ENCODE assay signal across 33 cellular contexts in genomic region chr14:90616881-90617280, GRCh38.
DNase-seq lines count a peak whose midpoint lies in the region; ATAC-seq and TF ChIP-seq lines count a peak whose summit lies in the region.
"Had no signal": no experiment of that assay in that cellular context is flagged by ENCODE, and none has a peak within 500 bp of the region (broad histone marks: within the 10 kb centered on the region; RNA-seq: fewer than 3 reads in every experiment).

No MANE protein-coding gene starts in this region.

- H3K4me1 Mint-ChIP-seq in WTC11 = peaks cover 25% of the 10 kb centered on the region
- H3K4me1 Mint-ChIP-seq: activated naive CD4-positive, alpha-beta T cell treated with anti-CD3 and anti-CD28 coated beads, Interleukin-2, amount 50 U/mL, for 24 hours; stimulated activated naive B cell treated with anti-CD40 and anti-IgM and Interleukin-4, amounts not matched to agents 10 μg/mL and 1 μg/mL and 100 μg/mL, for 72 hours had no signal

- H2BK120ac ChIP-seq in trophoblast cell (ENCODE audit: insufficient read depth, low read length, poor library complexity) = no peak overlapping the region

- H4K8ac ChIP-seq in trophoblast cell (ENCODE audit: low read depth, low read length) = no peak overlapping the region

- H3K23ac ChIP-seq in trophoblast cell (ENCODE audit: low read length) = no peak overlapping the region

- H3K79me1 ChIP-seq in trophoblast cell (ENCODE audit: low read length) = peaks cover 3% of the 10 kb centered on the region

- H3K9me3 ChIP-seq in HUES64 (ENCODE audit: insufficient read depth, low read depth, low read length) = no peaks in the 10 kb centered on the region
- no peaks in the 10 kb centered on the region for H3K9me3 ChIP-seq in trophoblast cell (ENCODE audit: insufficient read depth, low read depth, low read length)
- H3K9me3 ChIP-seq: breast epithelium, Caco-2, mucosa of descending colon, ovary, upper lobe of left lung had no signal

- H2AK5ac ChIP-seq in trophoblast cell (ENCODE audit: low read length) = no peak overlapping the region

- H3K27me3 Mint-ChIP-seq in WTC11 (ENCODE audit: low read depth) = no peaks in the 10 kb centered on the region
- H3K27me3 Mint-ChIP-seq: activated naive CD4-positive, alpha-beta T cell treated with anti-CD3 and anti-CD28 coated beads, Interleukin-2, amount 50 U/mL, for 24 hours; stimulated activated naive B cell treated with anti-CD40 and anti-IgM and Interleukin-4, amounts not matched to agents 10 μg/mL and 1 μg/mL and 100 μg/mL, for 72 hours had no signal

- no peak overlapping the region for H3K4ac ChIP-seq in trophoblast cell (ENCODE audit: low read depth, low read length)

- H3K9ac ChIP-seq in HUES64 (ENCODE audit: low read depth, low read length) (no peak overlapping the region; the same call in 1 of the 2 replicates), trophoblast cell (ENCODE audit: low read length) (no peak overlapping the region)

- no peak overlapping the region for H4K12ac ChIP-seq in trophoblast cell (ENCODE audit: low read depth, low read length)

- no peak overlapping the region for H3K4me3 Mint-ChIP-seq in WTC11
- H3K4me3 Mint-ChIP-seq: activated CD8-positive, alpha-beta T cell treated with anti-CD3 and anti-CD28 coated beads, Interleukin-2, amount 10 ng/mL, durations not matched to agents 7 days and 5 days; activated naive CD4-positive, alpha-beta T cell treated with anti-CD3 and anti-CD28 coated beads, Interleukin-2, amount 50 U/mL, for 24 hours; effector memory CD8-positive, alpha-beta T cell; natural killer cell treated with Interleukin-12 subunit alpha and Interleukin-12 subunit beta and Interleukin-15 and Interleukin-18, amount 100 ng/mL, for 72 hours; stimulated activated naive B cell treated with anti-CD40 and anti-IgM and Interleukin-4, amounts not matched to agents 10 μg/mL and 1 μg/mL and 100 μg/mL, for 72 hours had no signal

- no peaks in the 10 kb centered on the region for H3K79me2 ChIP-seq in trophoblast cell (ENCODE audit: control insufficient read depth, insufficient read depth, low read length, poor library complexity)

- CTCF ChIA-PET in WTC11 (lab: Charles Lee) = no interaction called here

- no peak overlapping the region for H2BK5ac ChIP-seq in trophoblast cell (ENCODE audit: low read depth, low read length, poor library complexity)

- H3K27ac ChIP-seq in HUES64 (ENCODE audit: low read depth, low read length) = peak overlapping the region; percentile 31; the same call in 1 of the 2 replicates
- no peak overlapping the region for H3K27ac ChIP-seq in trophoblast cell (ENCODE audit: low read depth, low read length)
- H3K27ac ChIP-seq: breast epithelium, HL-60, ovary, SK-N-MC, upper lobe of left lung had no signal

- H3K27ac Mint-ChIP-seq in WTC11 = peak overlapping the region; percentile 40; the same call in 1 of the 2 replicates
- H3K27ac Mint-ChIP-seq: activated CD8-positive, alpha-beta T cell treated with anti-CD3 and anti-CD28 coated beads, Interleukin-2, amount 10 ng/mL, durations not matched to agents 7 days and 5 days; activated naive CD4-positive, alpha-beta T cell treated with anti-CD3 and anti-CD28 coated beads, Interleukin-2, amount 50 U/mL, for 24 hours; activated T-helper 2 cell treated with anti-CD3 and anti-CD28 coated beads, Interferon-gamma antibody, Interleukin-2, Interleukin-4, amounts not matched to agents 10 μg/mL and 5 μg/mL and 100 μg/mL, durations not matched to agents 14 hours and 24 hours and 36 hours; effector memory CD8-positive, alpha-beta T cell; natural killer cell treated with Interleukin-12 subunit alpha and Interleukin-12 subunit beta and Interleukin-15 and Interleukin-18, amount 100 ng/mL, for 72 hours; stimulated activated naive B cell treated with anti-CD40 and anti-IgM and Interleukin-4, amounts not matched to agents 10 μg/mL and 1 μg/mL and 100 μg/mL, for 72 hours had no signal

- no peak overlapping the region for H2AFZ ChIP-seq in trophoblast cell (ENCODE audit: insufficient read depth, low read length, poor library complexity)

- no peak overlapping the region for H4K91ac ChIP-seq in trophoblast cell (ENCODE audit: low read depth, low read length)

- H3K4me2 ChIP-seq in trophoblast cell (ENCODE audit: low read length) = no peak overlapping the region

- H3K36me3 Mint-ChIP-seq in WTC11 = no peaks in the 10 kb centered on the region
- H3K36me3 Mint-ChIP-seq: activated naive CD4-positive, alpha-beta T cell treated with anti-CD3 and anti-CD28 coated beads, Interleukin-2, amount 50 U/mL, for 24 hours; natural killer cell treated with Interleukin-12 subunit alpha and Interleukin-12 subunit beta and Interleukin-15 and Interleukin-18, amount 100 ng/mL, for 72 hours had no signal

- H3K4me3 ChIP-seq in HUES64 (ENCODE audit: low read length) (no peak overlapping the region; the same call in 1 of the 2 replicates), trophoblast cell (ENCODE audit: low read depth, low read length) (no peak overlapping the region)
- H3K4me3 ChIP-seq: breast epithelium, mucosa of descending colon, ovary, SK-N-MC, skin epidermis, upper lobe of left lung had no signal

- H3K4me1 ChIP-seq in HUES64 (ENCODE audit: insufficient read depth, low read length) = peaks cover 28% of the 10 kb centered on the region
- peaks cover 3 to 18% of the 10 kb centered on the region in 2 experiments for H3K4me1 ChIP-seq in trophoblast cell (ENCODE audit: control insufficient read depth in 1 of 2, insufficient read depth in 2 of 2, low read length in 2 of 2)
- H3K4me1 ChIP-seq: breast epithelium, Caco-2 had no signal

- no peak overlapping the region for H3K18ac ChIP-seq in trophoblast cell (ENCODE audit: low read length)

- H3K27me3 ChIP-seq in HUES64 (ENCODE audit: insufficient read depth, low read length) (no peaks in the 10 kb centered on the region), trophoblast cell (ENCODE audit: insufficient read depth, low read length) (no peaks in the 10 kb centered on the region)
- H3K27me3 ChIP-seq: breast epithelium, ovary, upper lobe of left lung had no signal

- POLR2A ChIA-PET in WTC11 (lab: Charles Lee) = no interaction called here

- no peak for DNase-seq in WTC11 (ENCODE audit: low spot score)
- peak; percentile 66 for DNase-seq in glomerular endothelial cell (ENCODE audit: extremely low read depth, low read depth, low spot score)
- peak; percentile 62 for DNase-seq in pulmonary artery endothelial cell (ENCODE audit: low read depth, low spot score)
- no peak for DNase-seq in trophoblast cell
- no peak for DNase-seq in DMS79 (lab: John Stamatoyannopoulos, UW)
- DNase-seq: activated CD8-positive, alpha-beta T cell treated with anti-CD3 and anti-CD28 coated beads, Interleukin-2, amount 10 ng/mL, durations not matched to agents 7 days and 5 days; amygdala; C1 segment of cervical spinal cord; Caco-2; effector memory CD8-positive, alpha-beta T cell; erythroblast; GDM1; Karpas-422; mucosa of descending colon; NCI-H1436; NCI-H2081; NCI-H2227 treated with DMSO at 0.1 percent for 48 hours; NCI-H69; ovary; PC-3; retina; stimulated activated naive B cell treated with anti-CD40 and anti-IgM and Interleukin-4, amounts not matched to agents 10 μg/mL and 1 μg/mL and 100 μg/mL, for 72 hours; T-helper 1 cell had no signal

- H2BK12ac ChIP-seq in trophoblast cell (ENCODE audit: low read length) = no peak overlapping the region

- H3K14ac ChIP-seq in trophoblast cell (ENCODE audit: low read length) = no peak overlapping the region

- no peaks in the 10 kb centered on the region for H3K9me3 Mint-ChIP-seq in WTC11
- H3K9me3 Mint-ChIP-seq: activated naive CD4-positive, alpha-beta T cell treated with anti-CD3 and anti-CD28 coated beads, Interleukin-2, amount 50 U/mL, for 24 hours; activated T-helper 2 cell treated with anti-CD3 and anti-CD28 coated beads, Interferon-gamma antibody, Interleukin-2, Interleukin-4, amounts not matched to agents 10 μg/mL and 5 μg/mL and 100 μg/mL, durations not matched to agents 14 hours and 24 hours and 36 hours; effector memory CD8-positive, alpha-beta T cell; natural killer cell treated with Interleukin-12 subunit alpha and Interleukin-12 subunit beta and Interleukin-15 and Interleukin-18, amount 100 ng/mL, for 72 hours; stimulated activated naive B cell treated with anti-CD40 and anti-IgM and Interleukin-4, amounts not matched to agents 10 μg/mL and 1 μg/mL and 100 μg/mL, for 72 hours had no signal

- WGBS in HUES64 = 37% methylated on average over 6 of the region's 7 CpGs
- no CpG with 5 or more reads among the region's 7 CpGs for WGBS in trophoblast cell (ENCODE audit: extremely low coverage, insufficient coverage, insufficient read length)

- H3K36me3 ChIP-seq in HUES64 (ENCODE audit: insufficient read depth, low read length) (no peaks in the 10 kb centered on the region), trophoblast cell (ENCODE audit: control insufficient read depth in 1 of 2, insufficient read depth in 2 of 2, low read length in 2 of 2) (peaks cover 6 to 10% of the 10 kb centered on the region in 2 experiments)
- H3K36me3 ChIP-seq: breast epithelium, ovary had no signal

- ATAC-seq in WTC11 = no peak
- ATAC-seq in GM21367 (IDR thresholded peaks at IDR 0.05; ENCODE audit: unreplicated experiment) = no peak
- ATAC-seq: activated CD8-positive, alpha-beta T cell treated with anti-CD3 and anti-CD28 coated beads, Interleukin-2, amount 10 ng/mL, durations not matched to agents 7 days and 5 days; effector memory CD8-positive, alpha-beta T cell; mucosa of descending colon; natural killer cell treated with Interleukin-12 subunit alpha and Interleukin-12 subunit beta and Interleukin-15 and Interleukin-18, amount 100 ng/mL, for 72 hours; PC-3; stimulated activated naive B cell treated with anti-CD40 and anti-IgM and Interleukin-4, amounts not matched to agents 10 μg/mL and 1 μg/mL and 100 μg/mL, for 72 hours had no signal

- TF ChIP-seq CTCF in WTC11 (IDR thresholded peaks at IDR 0.05) = no peak

TF ChIP-seq in WTC11, 78 proteins besides CTCF, POLR2A, EP300 and RAD21 (continues in another document):
- no peak for TF ChIP-seq RELA (CRISPR knock-in tag; IDR thresholded peaks at IDR 0.05; ENCODE audit: borderline replicate concordance)
- no peak for TF ChIP-seq ATF3 (CRISPR knock-in tag; conservative IDR thresholded peaks at IDR 0.05)
- TF ChIP-seq NFATC4 (CRISPR knock-in tag; IDR thresholded peaks at IDR 0.05) = no peak
- no peak for TF ChIP-seq ETV6 (CRISPR knock-in tag; IDR thresholded peaks at IDR 0.05)
- no peak for TF ChIP-seq ZNF416 (CRISPR knock-in tag; IDR thresholded peaks at IDR 0.05)
- TF ChIP-seq FOXJ3 (CRISPR knock-in tag; IDR thresholded peaks at IDR 0.05; ENCODE audit: borderline replicate concordance) = no peak
- no peak for TF ChIP-seq EMX1 (CRISPR knock-in tag; IDR thresholded peaks at IDR 0.05)
- no peak for TF ChIP-seq NR2C2 (CRISPR knock-in tag; IDR thresholded peaks at IDR 0.05)
- TF ChIP-seq ZNF263 (CRISPR knock-in tag; IDR thresholded peaks at IDR 0.05; ENCODE audit: low read depth) = no peak
- no peak for TF ChIP-seq SOX15 (CRISPR knock-in tag; IDR thresholded peaks at IDR 0.05)

Comparison
In these comparisons a context has a peak if more than half of its experiments do, and no peak if none do; other contexts are left out.
1. DNase-seq: peak in glomerular endothelial cell (single experiment) and pulmonary artery endothelial cell (single experiment); none in WTC11 (single experiment), trophoblast cell (0 of 2) and DMS79 (single experiment).